14 cellular contexts compared by ENCODE assay signal in the genomic region with DNA sequence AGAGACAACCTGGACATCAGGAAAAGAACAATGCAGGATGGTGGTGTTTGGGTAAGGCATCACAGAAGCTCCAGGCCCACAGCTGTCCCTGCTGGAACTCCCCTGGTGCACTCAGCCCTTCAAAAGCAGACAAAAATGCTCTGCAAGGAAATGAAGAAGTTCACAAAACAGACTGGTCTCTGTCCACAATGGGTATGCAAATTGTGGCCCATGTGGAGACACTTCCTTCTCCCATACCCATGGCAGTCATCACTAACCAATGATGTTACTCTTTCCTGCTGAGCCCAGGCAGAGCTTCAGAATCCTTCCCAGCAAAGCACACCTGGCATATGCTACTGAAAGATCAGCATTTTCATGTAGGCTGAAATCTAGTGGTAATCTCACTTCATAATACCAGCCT. TPM values are rescaled to one million over a fixed set of nuclear protein-coding genes. Genes with fewer than 3 reads are reported as not detected.
DNase-seq lines count a peak whose midpoint lies in the region; ATAC-seq and TF ChIP-seq lines count a peak whose summit lies in the region.
"Had no signal": no experiment of that assay in that cellular context is flagged by ENCODE, and none has a peak within 500 bp of the region (broad histone marks: within the 10 kb centered on the region; RNA-seq: fewer than 3 reads in every experiment).

No MANE protein-coding gene starts in this region.

- peaks cover 12% of the 10 kb centered on the region for H3K27me3 Mint-ChIP-seq in nephron progenitor cell (ENCODE audit: low read depth, poor library complexity)

- TF ChIP-seq POLR2A in stomach (IDR thresholded peaks at IDR 0.05) = no peak

- peak; percentile 72 for ATAC-seq in GM18499 (IDR thresholded peaks at IDR 0.05; ENCODE audit: insufficient read depth, unreplicated experiment)
- peak; percentile 59 for ATAC-seq in GM21390 (IDR thresholded peaks at IDR 0.05; ENCODE audit: unreplicated experiment)
- ATAC-seq in HG03064 (IDR thresholded peaks at IDR 0.05; ENCODE audit: low read depth, unreplicated experiment) = peak; percentile 85
- ATAC-seq: heart right ventricle, upper lobe of right lung had no signal

- no peak overlapping the region for H3K4me3 ChIP-seq in stomach
- H3K4me3 ChIP-seq: adrenal gland, heart right ventricle, upper lobe of right lung had no signal

- H3K4me1 Mint-ChIP-seq in nephron progenitor cell = no peaks in the 10 kb centered on the region

- TF ChIP-seq EP300 in stomach (IDR thresholded peaks at IDR 0.05) = no peak

- DNase-seq in RPMI8226 = peak; percentile 95
- no peak for DNase-seq in ecto neural progenitor cell (ENCODE audit: low spot score)
- DNase-seq in stomach = no peak
- DNase-seq in NCI-H2081 treated with DMSO at 0.1 percent for 48 hours (lab: John Stamatoyannopoulos, UW) = no peak
- DNase-seq in nephron progenitor cell = no peak
- DNase-seq: adrenal gland; effector CD8-positive, alpha-beta T cell; heart right ventricle; NCI-H1048; upper lobe of right lung had no signal

- no peaks in the 10 kb centered on the region for H3K9me3 Mint-ChIP-seq in nephron progenitor cell
- H3K9me3 Mint-ChIP-seq: T-helper 1 cell treated with Interleukin-12 subunit alpha and Interleukin-12 subunit beta and Interleukin-4 antibody, amounts not matched to agents 30 μg/mL and 1 μg/mL, for 36 hours had no signal

- H3K27ac Mint-ChIP-seq in nephron progenitor cell = no peak overlapping the region
- H3K27ac Mint-ChIP-seq: T-helper 1 cell treated with Interleukin-12 subunit alpha and Interleukin-12 subunit beta and Interleukin-4 antibody, amounts not matched to agents 30 μg/mL and 1 μg/mL, for 36 hours had no signal

- intact Hi-C loops in stomach (cut with DNase I; ENCODE audit: low total_unique reads) = no loop called here

- no peaks in the 10 kb centered on the region for H3K36me3 ChIP-seq in stomach
- H3K36me3 ChIP-seq: adrenal gland, heart right ventricle, upper lobe of right lung had no signal

- TF ChIP-seq CTCF in stomach (IDR thresholded peaks at IDR 0.05) (no peak), nephron progenitor cell (IDR thresholded peaks at IDR 0.05) (no peak)

- no peaks in the 10 kb centered on the region for H3K36me3 Mint-ChIP-seq in nephron progenitor cell (ENCODE audit: low read depth)

- peaks cover 7 to 19% (median 17%) of the 10 kb centered on the region in 4 donors for H3K4me1 ChIP-seq in stomach

- H3K4me3 Mint-ChIP-seq in nephron progenitor cell = no peak overlapping the region
- H3K4me3 Mint-ChIP-seq: T-helper 1 cell treated with Interleukin-12 subunit alpha and Interleukin-12 subunit beta and Interleukin-4 antibody, amounts not matched to agents 30 μg/mL and 1 μg/mL, for 36 hours had no signal

- H3K27me3 ChIP-seq in stomach = no peaks in the 10 kb centered on the region
- H3K27me3 ChIP-seq: adrenal gland, heart right ventricle, upper lobe of right lung had no signal

- H3K9me3 ChIP-seq in stomach = no peaks in the 10 kb centered on the region
- H3K9me3 ChIP-seq: adrenal gland, heart right ventricle, upper lobe of right lung had no signal

- H3K27ac ChIP-seq in stomach = no peak overlapping the region
- H3K27ac ChIP-seq: adrenal gland, heart right ventricle, upper lobe of right lung had no signal

RNA-seq across cellular contexts. Expression of a gene that starts 42.6 kb away (rescaled TPM):
- total RNA-seq in stomach = 10 to 100 TPM in 4 of 5 donors, 1 to 10 TPM in 1; 1.2 to 90.1 (median 74.1) TPM
- polyA plus RNA-seq in stomach = 10 to 100 TPM; 23.2 to 36.8 (median 29.0) TPM

RNA-seq across cellular contexts. Expression of a gene that starts 55.1 kb away (rescaled TPM):
- total RNA-seq in stomach = 10 to 100 TPM in 1 of 5 donors, 1 to 10 TPM in 3, not detected in 1; 2.0 to 10.9 (median 3.7) TPM
- polyA plus RNA-seq in stomach = 10 to 100 TPM in 2 of 3 donors, 1 to 10 TPM in 1; 7.3 to 11.8 (median 11.6) TPM
